ENCODE assay signal across 1 cellular context in the genomic region with DNA sequence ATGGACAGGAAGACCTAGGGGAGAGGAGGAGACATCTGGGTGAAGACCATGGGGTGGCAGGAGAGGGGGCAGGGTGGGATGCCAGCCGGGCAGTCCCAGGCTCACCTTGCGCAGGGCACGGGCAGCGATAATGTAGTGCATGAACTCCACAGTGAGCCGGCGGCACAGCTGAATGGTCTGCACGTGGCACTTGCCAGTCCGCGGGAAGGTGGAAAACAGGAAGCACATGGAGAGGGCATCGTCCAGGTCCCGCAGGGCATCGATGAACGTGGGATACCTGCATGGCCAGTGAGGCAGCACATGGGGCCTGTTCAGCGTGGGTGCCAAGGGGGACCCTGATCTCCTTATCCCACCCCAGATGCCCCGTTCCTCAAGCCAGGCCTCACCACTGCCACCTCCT.
TF ChIP-seq lines count a peak whose summit lies in the region.

No MANE protein-coding gene starts in this region.

TF ChIP-seq in K562, 482 proteins besides CTCF, POLR2A, EP300 and RAD21:
- peak; percentile 53 for TF ChIP-seq RBFOX2 (IDR thresholded peaks at IDR 0.05; ENCODE audit: low read depth, low read length)
- TF ChIP-seq GABPB2 (CRISPR knock-in tag; conservative IDR thresholded peaks at IDR 0.05), result no peak
- TF ChIP-seq CHD2 (IDR thresholded peaks at IDR 0.05; ENCODE audit: low read depth, low read length), result no peak
- TF ChIP-seq COPS2 (conservative IDR thresholded peaks at IDR 0.05), result no peak
- 0 out of 2 replicates have a peak, but pooled peaks have one; percentile 22 for TF ChIP-seq SUPT5H (IDR thresholded peaks at IDR 0.05)
- no peak for TF ChIP-seq BRD9 (IDR thresholded peaks at IDR 0.05; ENCODE audit: low read depth, partially characterized antibody)
- no peak for TF ChIP-seq MTA2 (IDR thresholded peaks at IDR 0.05; ENCODE audit: low read depth)
- TF ChIP-seq ZNF780A (CRISPR knock-in tag; IDR thresholded peaks at IDR 0.05), result no peak
- no peak for TF ChIP-seq SMARCC2 (IDR thresholded peaks at IDR 0.05; ENCODE audit: low read depth)
- TF ChIP-seq HNRNPH1 (optimal IDR thresholded peaks at IDR 0.05; ENCODE audit: low read depth, low read length), result no peak
- TF ChIP-seq, protein P1, sequence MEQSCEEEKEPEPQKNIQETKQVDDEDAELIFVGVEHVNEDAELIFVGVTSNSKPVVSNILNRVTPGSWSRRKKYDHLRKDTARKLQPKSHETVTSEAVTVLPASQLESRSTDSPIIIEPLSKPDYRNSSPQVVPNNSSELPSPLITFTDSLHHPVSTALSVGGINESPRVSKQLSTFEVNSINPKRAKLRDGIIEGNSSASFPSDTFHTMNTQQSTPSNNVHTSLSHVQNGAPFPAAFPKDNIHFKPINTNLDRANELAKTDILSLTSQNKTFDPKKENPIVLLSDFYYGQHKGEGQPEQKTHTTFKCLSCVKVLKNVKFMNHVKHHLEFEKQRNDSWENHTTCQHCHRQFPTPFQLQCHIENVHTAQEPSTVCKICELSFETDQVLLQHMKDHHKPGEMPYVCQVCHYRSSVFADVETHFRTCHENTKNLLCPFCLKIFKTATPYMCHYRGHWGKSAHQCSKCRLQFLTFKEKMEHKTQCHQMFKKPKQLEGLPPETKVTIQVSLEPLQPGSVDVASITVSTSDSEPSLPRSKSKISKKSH (CRISPR knock-in tag; IDR thresholded peaks at IDR 0.05), result no peak
- no peak for TF ChIP-seq ZNF707 (CRISPR knock-in tag; conservative IDR thresholded peaks at IDR 0.05)
- TF ChIP-seq, protein P2, sequence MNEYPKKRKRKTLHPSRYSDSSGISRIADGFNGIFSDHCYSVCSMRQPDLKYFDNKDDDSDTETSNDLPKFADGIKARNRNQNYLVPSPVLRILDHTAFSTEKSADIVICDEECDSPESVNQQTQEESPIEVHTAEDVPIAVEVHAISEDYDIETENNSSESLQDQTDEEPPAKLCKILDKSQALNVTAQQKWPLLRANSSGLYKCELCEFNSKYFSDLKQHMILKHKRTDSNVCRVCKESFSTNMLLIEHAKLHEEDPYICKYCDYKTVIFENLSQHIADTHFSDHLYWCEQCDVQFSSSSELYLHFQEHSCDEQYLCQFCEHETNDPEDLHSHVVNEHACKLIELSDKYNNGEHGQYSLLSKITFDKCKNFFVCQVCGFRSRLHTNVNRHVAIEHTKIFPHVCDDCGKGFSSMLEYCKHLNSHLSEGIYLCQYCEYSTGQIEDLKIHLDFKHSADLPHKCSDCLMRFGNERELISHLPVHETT (CRISPR knock-in tag; conservative IDR thresholded peaks at IDR 0.05 in 1 of 2, IDR thresholded peaks at IDR 0.05 in 1 of 2), result no peak
- no peak for TF ChIP-seq ZNF445 (CRISPR knock-in tag; IDR thresholded peaks at IDR 0.05; ENCODE audit: low read depth)
